9 cellular contexts compared by ENCODE assay signal in the genomic region with DNA sequence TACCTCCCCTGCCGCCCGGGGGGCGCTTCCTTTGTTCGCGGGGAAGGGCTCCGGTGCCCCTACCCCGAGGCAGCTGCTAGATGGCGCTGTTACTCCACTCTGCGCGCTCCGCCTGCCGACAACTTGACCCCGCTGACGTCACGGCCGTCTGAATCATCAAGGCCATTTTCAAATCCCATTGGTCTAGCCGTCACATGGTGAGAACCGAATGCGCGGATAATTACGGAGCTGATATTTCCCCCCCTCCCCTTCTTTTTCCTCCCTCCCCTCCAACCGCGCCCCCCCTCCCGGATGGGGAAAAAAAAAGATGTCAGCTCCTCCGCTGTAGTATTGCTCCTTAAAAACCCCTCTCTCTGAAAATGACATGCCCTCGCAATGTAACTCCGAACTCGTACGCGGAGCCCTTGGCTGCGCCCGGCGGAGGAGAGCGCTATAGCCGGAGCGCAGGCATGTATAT. TPM values are rescaled to one million over a fixed set of nuclear protein-coding genes. Genes with fewer than 3 reads are reported as not detected.
A peak's percentile ranks its signal among the peaks of the same experiment; 100 is the strongest.
DNase-seq lines count a peak whose midpoint lies in the region; ATAC-seq lines count a peak whose summit lies in the region.
"Had no signal": no experiment of that assay in that cellular context is flagged by ENCODE, and none has a peak within 500 bp of the region (broad histone marks: within the 10 kb centered on the region; RNA-seq: fewer than 3 reads in every experiment).

A gene (plus strand): TSS at position 246 of the 457 bp plus-strand sequence. CDS start 114 bp downstream, at position 360.

- ATAC-seq in GM21576 (IDR thresholded peaks at IDR 0.05; ENCODE audit: unreplicated experiment), result no peak

- peak; percentile 78 for DNase-seq in CD1c-positive myeloid dendritic cell (ENCODE audit: extremely low spot score)
- DNase-seq in H4 (ENCODE audit: low spot score), result peak; percentile 97
- DNase-seq in NCI-H446 (lab: John Stamatoyannopoulos, UW), result peak; percentile 81 to 96
- peak; percentile 65 for DNase-seq in activated CD4-positive, alpha-beta T cell treated with anti-CD3 and anti-CD28 coated beads, Interleukin-2, amount 50 U/mL, for 1 hour
- peak; percentile 48 for DNase-seq in effector CD8-positive, alpha-beta T cell (lab: John Stamatoyannopoulos, UW)
- peak; percentile 13 for DNase-seq in midbrain (lab: John Stamatoyannopoulos, UW)
- DNase-seq in stimulated activated CD8-positive, alpha-beta memory T cell treated with anti-CD3 and anti-CD28 coated beads, Interleukin-4, amount 100 ng/mL, for 4 hours (ENCODE audit: low read depth in 2 of 2, low spot score in 1 of 2), result peak; percentile 51 to 63

RNA-seq across cellular contexts. Expression of the gene that starts here (rescaled TPM):
- total RNA-seq in H4 (2014; rRNA removed; shearing (Covaris generic)), result 2.0 and 8.7 TPM in 2 replicates
- total RNA-seq: T-helper 1 cell treated with Interleukin-12 subunit alpha and Interleukin-12 subunit beta and Interleukin-4 antibody, amounts not matched to agents 30 ng/mL and 1 ng/mL, for 36 hours had no signal

Comparison
In these comparisons a context has a peak if more than half of its experiments do, and no peak if none do; other contexts are left out.
1. DNase-seq: peak in every context shown above with its lines; median percentile 97 in H4; 88 in NCI-H446; 78 in CD1c-positive myeloid dendritic cell; 65 in activated CD4-positive, alpha-beta T cell treated with anti-CD3 and anti-CD28 coated beads, Interleukin-2, amount 50 U/mL, for 1 hour; 57 in stimulated activated CD8-positive, alpha-beta memory T cell treated with anti-CD3 and anti-CD28 coated beads, Interleukin-4, amount 100 ng/mL, for 4 hours; 48 in effector CD8-positive, alpha-beta T cell; 13 in midbrain.